In genomic region chr5:29882036-29882435, GRCh38 we compare ENCODE assay signal across 2 cellular contexts.
TF ChIP-seq lines count a peak whose summit lies in the region.

No MANE protein-coding gene starts in this region.

TF ChIP-seq in HepG2, 621 proteins besides CTCF, POLR2A, EP300 and RAD21 (continued from another document):
- TF ChIP-seq STAT5B (CRISPR knock-in tag; IDR thresholded peaks at IDR 0.05) = no peak
- no peak for TF ChIP-seq NONO (IDR thresholded peaks at IDR 0.05)
- no peak for TF ChIP-seq NONO (CRISPR knock-in tag; conservative IDR thresholded peaks at IDR 0.05)
- TF ChIP-seq ZBTB7B (CRISPR knock-in tag; IDR thresholded peaks at IDR 0.05) = no peak
- no peak for TF ChIP-seq NCOR1 (IDR thresholded peaks at IDR 0.05; ENCODE audit: borderline replicate concordance, low read length)
- TF ChIP-seq PHF21A (CRISPR knock-in tag; IDR thresholded peaks at IDR 0.05) = no peak
- TF ChIP-seq E2F1 (CRISPR knock-in tag; IDR thresholded peaks at IDR 0.05) = no peak
- no peak for TF ChIP-seq ZNF660 (CRISPR knock-in tag; IDR thresholded peaks at IDR 0.05; ENCODE audit: borderline replicate concordance, low read depth)
- TF ChIP-seq ZNF639 (CRISPR knock-in tag; conservative IDR thresholded peaks at IDR 0.05) = no peak
- no peak for TF ChIP-seq NAIF1 (CRISPR knock-in tag; IDR thresholded peaks at IDR 0.05; ENCODE audit: borderline replicate concordance)
- no peak for TF ChIP-seq ELK4 (CRISPR knock-in tag; IDR thresholded peaks at IDR 0.05; ENCODE audit: borderline replicate concordance)
- TF ChIP-seq ZBED4 (CRISPR knock-in tag; IDR thresholded peaks at IDR 0.05; ENCODE audit: borderline replicate concordance) = no peak
- no peak for TF ChIP-seq TARDBP (CRISPR knock-in tag; IDR thresholded peaks at IDR 0.05)
- TF ChIP-seq AKAP8 (CRISPR knock-in tag; IDR thresholded peaks at IDR 0.05) = no peak
- TF ChIP-seq MAFK (conservative IDR thresholded peaks at IDR 0.05 in 1 of 2, IDR thresholded peaks at IDR 0.05 in 1 of 2; ENCODE audit: low read length in 2 of 2) = peak; percentile 83 to 94
- TF ChIP-seq RBFOX2 (IDR thresholded peaks at IDR 0.05; ENCODE audit: low read depth, low read length) = no peak

TF ChIP-seq in H1, 55 proteins besides CTCF, POLR2A, EP300 and RAD21 (continued from another document):
- 0 out of 2 replicates have a peak, but pooled peaks have one; percentile 44 for TF ChIP-seq MAFK (IDR thresholded peaks at IDR 0.05; ENCODE audit: low read depth, low read length)
